9 cellular contexts compared by ENCODE assay signal in genomic region chr4:87498446-87498900, GRCh38. TPM values are rescaled to one million over a fixed set of nuclear protein-coding genes. Genes with fewer than 3 reads are reported as not detected.
DNase-seq lines count a peak whose midpoint lies in the region; ATAC-seq, FAIRE-seq and TF ChIP-seq lines count a peak whose summit lies in the region.
"Had no signal": no experiment of that assay in that cellular context is flagged by ENCODE, and none has a peak within 500 bp of the region (broad histone marks: within the 10 kb centered on the region; RNA-seq: fewer than 3 reads in every experiment).

No MANE protein-coding gene starts in this region.

- no peaks in the 10 kb centered on the region for H3K36me3 ChIP-seq in HepG2 (replicated peaks in 1 of 2; ENCODE audit: control insufficient read depth in 1 of 2, insufficient read depth in 2 of 2, low read length in 2 of 2)
- no peaks in the 10 kb centered on the region for H3K36me3 ChIP-seq in right lobe of liver
- H3K36me3 ChIP-seq in aorta (ENCODE audit: control insufficient read depth in 1 of 2, insufficient read depth in 2 of 2, low read length in 1 of 2) = peaks cover 9% of the 10 kb centered on the region in 2 donors
- no peaks in the 10 kb centered on the region for H3K36me3 ChIP-seq in neural progenitor cell
- no peaks in the 10 kb centered on the region for H3K36me3 ChIP-seq in brain microvascular endothelial cell (replicated peaks)

- FAIRE-seq in HepG2 (lab: Jason Lieb, UNC) = no peak
- FAIRE-seq in endometrium (lab: Jason Lieb, UNC) = peak; percentile 84

- no peaks in the 10 kb centered on the region for H3K9me3 Mint-ChIP-seq in neural progenitor cell

- TF ChIP-seq EP300 in HepG2 (IDR thresholded peaks at IDR 0.05; ENCODE audit: low read depth in 2 of 2, low read length in 2 of 2) = no peak
- no peak for TF ChIP-seq EP300 in HepG2 (CRISPR knock-in tag; IDR thresholded peaks at IDR 0.05; ENCODE audit: borderline replicate concordance)

- WGBS in HepG2 (ENCODE audit: low lambda C conversion rate) = 25% methylated on average over 5 of the region's 5 CpGs
- 43% methylated on average over 5 of the region's 5 CpGs for whole genome bisulfite sequencing in right lobe of liver (ENCODE audit: insufficient coverage, low coverage, low lambda C conversion rate, missing lambda C conversion rate)
- WGBS in aorta, 2 donors = 29 to 34% methylated on average over 5 of the region's 5 CpGs

- CTCF ChIA-PET in HepG2 (lab: Yijun Ruan, JAX; ENCODE audit: low intra/inter-chr PET ratio, low total read pairs) = no interaction called here

- no peaks in the 10 kb centered on the region for H3F3A ChIP-seq in neural progenitor cell (ENCODE audit: low read depth)

- H2AFZ ChIP-seq in HepG2 (ENCODE audit: low read length) (no peak overlapping the region), neural progenitor cell (replicated peaks) (no peak overlapping the region)

- H3K4me3 ChIP-seq in HepG2 (replicated peaks in 1 of 3; ENCODE audit: insufficient read depth in 1 of 3, low read depth in 2 of 3, low read length in 3 of 3) (no peak overlapping the region), right lobe of liver (no peak overlapping the region), aorta (ENCODE audit: low read length in 2 of 2) (no peak overlapping the region), neural progenitor cell (no peak overlapping the region), brain microvascular endothelial cell (ENCODE audit: low read depth, low read length) (no peak overlapping the region)
- H3K4me3 ChIP-seq: SK-N-MC had no signal

- peaks cover 17% of the 10 kb centered on the region for H3K4me1 ChIP-seq in HepG2 (ENCODE audit: insufficient read depth, low read length)
- H3K4me1 ChIP-seq in right lobe of liver = peaks cover 0 to 8% (median 2%) of the 10 kb centered on the region in 4 donors
- peaks cover 4 to 10% of the 10 kb centered on the region in 2 donors for H3K4me1 ChIP-seq in aorta (ENCODE audit: control insufficient read depth in 1 of 2, insufficient read depth in 2 of 2, low read length in 2 of 2)
- no peaks in the 10 kb centered on the region for H3K4me1 ChIP-seq in neural progenitor cell

- H3K4me1 Mint-ChIP-seq in neural progenitor cell = no peaks in the 10 kb centered on the region

- H3K9me3 ChIP-seq in HepG2 (ENCODE audit: low read length) = no peaks in the 10 kb centered on the region
- H3K9me3 ChIP-seq in right lobe of liver = no peaks in the 10 kb centered on the region
- no peaks in the 10 kb centered on the region for H3K9me3 ChIP-seq in aorta (ENCODE audit: control insufficient read depth, low read length)
- H3K9me3 ChIP-seq in neural progenitor cell (ENCODE audit: low read depth) = no peaks in the 10 kb centered on the region

- no TSS peak for BruUV-seq in HepG2 (replicated peaks; lab: Mats Ljungman, UMichigan)

- H3K27me3 Mint-ChIP-seq in neural progenitor cell (ENCODE audit: insufficient read depth, low read depth) = no peaks in the 10 kb centered on the region

- no peaks in the 10 kb centered on the region for H3K36me3 Mint-ChIP-seq in neural progenitor cell

- in situ Hi-C loops in HepG2 (cut with HindIII; ENCODE audit: extremely low pct_ligation_motif_present, low pct_unique_long_range_greater_than_20kb) = no loop called here
- in situ Hi-C loops in brain microvascular endothelial cell (cut with HindIII; ENCODE audit: low pct_ligation_motif_present, low sequenced_read_pairs) = no loop called here

- H3K9ac ChIP-seq in HepG2 (ENCODE audit: insufficient read depth, low read depth, low read length) (no peak overlapping the region), neural progenitor cell (no peak overlapping the region)

- DNase-seq in HepG2 (ENCODE audit: low spot score) = no peak
- no peak for DNase-seq in right lobe of liver
- DNase-seq in aorta = no peak
- DNase-seq in midbrain (lab: John Stamatoyannopoulos, UW) = no peak
- no peak for DNase-seq in neural progenitor cell (ENCODE audit: low spot score)
- DNase-seq in brain microvascular endothelial cell = no peak

- no peak overlapping the region for H3K27ac Mint-ChIP-seq in neural progenitor cell

- TF ChIP-seq CTCF in HepG2 (CRISPR knock-in tag; IDR thresholded peaks at IDR 0.05) (no peak), right lobe of liver (IDR thresholded peaks at IDR 0.05) (no peak), neural progenitor cell (IDR thresholded peaks at IDR 0.05) (no peak), brain microvascular endothelial cell (IDR thresholded peaks at IDR 0.05; ENCODE audit: low read depth, low read length, missing control alignments) (no peak)

- TF ChIP-seq POLR2A in HepG2 (IDR thresholded peaks at IDR 0.05; ENCODE audit: insufficient read depth in 1 of 2, low read depth in 2 of 2, low read length in 2 of 2) (no peak), right lobe of liver (IDR thresholded peaks at IDR 0.05) (no peak)

- H3K4me2 ChIP-seq in HepG2 (ENCODE audit: low read depth, low read length) = peak overlapping the region; percentile 25
- H3K4me2 ChIP-seq in neural progenitor cell = no peak overlapping the region

- H3K27me3 ChIP-seq in HepG2 (ENCODE audit: control insufficient read depth in 1 of 2, insufficient read depth in 2 of 2, low read length in 2 of 2) = no peaks in the 10 kb centered on the region
- H3K27me3 ChIP-seq in right lobe of liver = no peaks in the 10 kb centered on the region
- H3K27me3 ChIP-seq in aorta (ENCODE audit: control insufficient read depth in 1 of 2, insufficient read depth in 2 of 2, low read length in 1 of 2) = no peaks in the 10 kb centered on the region
- no peaks in the 10 kb centered on the region for H3K27me3 ChIP-seq in neural progenitor cell
- H3K27me3 ChIP-seq in brain microvascular endothelial cell (replicated peaks) = no peaks in the 10 kb centered on the region

- no peak overlapping the region for H3K4me3 Mint-ChIP-seq in neural progenitor cell

- no peak overlapping the region for H3K27ac ChIP-seq in HepG2 (ENCODE audit: extremely low read length, insufficient read depth, low read length)
- H3K27ac ChIP-seq in right lobe of liver = no peak overlapping the region
- peak overlapping the region in 1 of 2 donors; percentile 57 for H3K27ac ChIP-seq in aorta (ENCODE audit: low read depth in 1 of 2, low read length in 2 of 2)
- H3K27ac ChIP-seq in neural progenitor cell = no peak overlapping the region
- no peak overlapping the region for H3K27ac ChIP-seq in brain microvascular endothelial cell
- H3K27ac ChIP-seq: SK-N-MC had no signal

- H3K79me2 ChIP-seq in HepG2 (ENCODE audit: insufficient read depth, low read length) = no peaks in the 10 kb centered on the region
- no peaks in the 10 kb centered on the region for H3K79me2 ChIP-seq in neural progenitor cell (ENCODE audit: low read depth)

- intact Hi-C loops in HepG2 (cut with micrococcal nuclease; ENCODE audit: unreplicated experiment) = no loop called here
- intact Hi-C loops in right lobe of liver (cut with DNase I) = no loop called here
- intact Hi-C loops in aorta (cut with DNase I) = no loop called here

- TF ChIP-seq RAD21 in HepG2 (CRISPR knock-in tag; IDR thresholded peaks at IDR 0.05) = no peak

- no peaks in the 10 kb centered on the region for H4K20me1 ChIP-seq in HepG2 (ENCODE audit: insufficient read depth, low read length)
- H4K20me1 ChIP-seq in neural progenitor cell (ENCODE audit: low read depth) = no peaks in the 10 kb centered on the region

- POLR2A ChIA-PET in HepG2 (lab: Yijun Ruan, JAX) = no interaction called here

- ATAC-seq in HepG2 (no peak; the same call in 2 of the 3 replicates), right lobe of liver (no peak), HG03103 (IDR thresholded peaks at IDR 0.05; ENCODE audit: low read depth, unreplicated experiment) (peak; percentile 59), aorta (ENCODE audit: low FRiP score) (peak; percentile 55)

TF ChIP-seq in HepG2, 621 proteins besides CTCF, POLR2A, EP300 and RAD21 (continues in another document):
- TF ChIP-seq CEBPB (IDR thresholded peaks at IDR 0.05; ENCODE audit: borderline replicate concordance, low read depth, low read length) (no peak), RBAK (CRISPR knock-in tag; IDR thresholded peaks at IDR 0.05) (no peak)

RNA-seq across cellular contexts. Expression of gene SPARCL1, which starts 30.7 kb away (rescaled TPM):
- total RNA-seq in HepG2 (2016; rRNA removed; fragmentation: Illumina TruSeq; extraction: Trizol) = 0.04 TPM in 1 of 2 replicates, not detected in the other
- total RNA-seq in HepG2 (2016; cell fraction: cytosol; rRNA removed; fragmentation: Illumina TruSeq; extraction: Trizol; ENCODE audit: low read depth) = not detected in 2 replicates
- total RNA-seq in HepG2 (2016; cell fraction: insoluble cytoplasmic fraction; rRNA removed; fragmentation: Illumina TruSeq; extraction: Trizol) = not detected in 2 replicates
- total RNA-seq in HepG2 (2016; cell fraction: membrane; rRNA removed; fragmentation: Illumina TruSeq; extraction: Trizol) = not detected in 2 replicates
- total RNA-seq in HepG2 (2016; cell fraction: nucleus; rRNA removed; fragmentation: Illumina TruSeq; extraction: Trizol) = not detected in 2 replicates
- not detected in 2 replicates for polyA plus RNA-seq in HepG2 (2011; rRNA removed)
- not detected in 2 replicates for polyA plus RNA-seq in HepG2 (2011; cell fraction: cytosol; rRNA removed)
- polyA plus RNA-seq in HepG2 (2011; cell fraction: nucleus; rRNA removed) = not detected in 2 replicates
- polyA plus RNA-seq in HepG2 (2012) = not detected in 2 replicates
- polyA plus RNA-seq in HepG2 (2016; cell fraction: cytosol; fragmentation: Illumina TruSeq; extraction: Trizol; ENCODE audit: low read depth) = not detected in 2 replicates
- 0.09 TPM in 2 replicates for polyA plus RNA-seq in HepG2 (2016; cell fraction: insoluble cytoplasmic fraction; fragmentation: Illumina TruSeq; extraction: Trizol; ENCODE audit: low read depth)
- polyA plus RNA-seq in HepG2 (2016; cell fraction: membrane; fragmentation: Illumina TruSeq; extraction: Trizol; ENCODE audit: low read depth) = not detected in 2 replicates
- polyA plus RNA-seq in HepG2 (2016; cell fraction: nucleus; fragmentation: Illumina TruSeq; extraction: Trizol; ENCODE audit: insufficient read depth, low read depth) = not detected in 2 replicates
- not detected in 2 replicates for polyA minus RNA-seq in HepG2 (2011; rRNA and poly(A)+ RNA removed; ENCODE audit: low replicate concordance)
- not detected in 2 replicates for polyA minus RNA-seq in HepG2 (2011; cell fraction: cytosol; rRNA and poly(A)+ RNA removed)
- polyA minus RNA-seq in HepG2 (2011; cell fraction: nucleus; rRNA and poly(A)+ RNA removed) = not detected in 2 replicates
- 10 to 100 TPM in 3 of 6 experiments, 1 to 10 TPM in 3; 5.3 to 14.3 (median 9.1) TPM for total RNA-seq in right lobe of liver
- 1,000 to 10,000 TPM; 1,343 to 1,668 TPM for total RNA-seq in aorta
- polyA plus RNA-seq in aorta = 1,000 to 10,000 TPM; 1,112 to 1,276 TPM
- 0.43 TPM in 1 of 2 replicates, not detected in the other for total RNA-seq in neural progenitor cell (ENCODE audit: low replicate concordance)

Comparison
In these comparisons a context has a peak if more than half of its experiments do, and no peak if none do; other contexts are left out.
1. ATAC-seq: peak in HG03103 (single experiment) and aorta (single experiment); none in HepG2 (single experiment) and right lobe of liver (0 of 4).
2. RNA of gene SPARCL1, which starts 30.7 kb away (total RNA-seq): 1,343 to 1,668 TPM in aorta; 5.3 to 14.3 TPM in right lobe of liver, 0.04 TPM in HepG2 and 0.43 TPM in neural progenitor cell; every median in the first group is over 10 times any median in the second.